In the genomic region with DNA sequence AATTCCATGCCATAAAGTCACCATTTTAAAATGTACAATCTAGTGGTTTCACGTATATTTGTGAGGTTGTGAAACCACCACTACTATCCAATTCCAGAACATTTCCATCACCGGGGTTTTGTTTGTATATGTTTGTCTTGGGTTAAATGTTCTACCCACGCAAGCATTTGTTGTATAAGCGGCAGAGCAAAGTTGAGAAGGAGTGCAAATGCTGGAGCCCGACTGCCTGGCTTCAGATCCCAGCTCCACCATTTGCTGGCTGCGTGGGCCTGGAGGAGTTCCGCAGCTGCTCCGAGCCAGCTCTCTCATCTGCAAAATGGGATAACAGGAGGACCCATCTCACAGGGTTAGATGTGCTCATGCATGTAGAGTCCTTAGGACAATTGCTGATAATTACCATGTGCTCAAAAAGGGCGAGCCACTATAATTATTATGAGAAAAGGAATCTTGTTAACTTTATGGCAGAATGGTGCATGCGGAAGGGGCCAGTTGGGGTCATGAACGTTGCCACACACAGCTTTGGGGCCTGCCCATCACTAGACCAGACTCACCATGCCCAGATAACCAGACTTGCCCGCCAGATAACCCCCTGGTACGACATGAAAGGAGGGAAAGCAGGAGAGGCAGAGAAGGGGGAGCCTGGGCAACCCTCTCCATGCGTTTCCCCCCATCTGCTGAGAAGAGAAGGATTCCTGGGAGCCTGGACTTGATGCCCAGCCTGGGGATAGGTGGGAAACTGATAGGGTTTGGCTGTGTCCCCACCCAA, we compare ENCODE assay signal across 16 cellular contexts. TPM values are rescaled to one million over a fixed set of nuclear protein-coding genes. Genes with fewer than 3 reads are reported as not detected.
DNase-seq lines count a peak whose midpoint lies in the region; ATAC-seq and TF ChIP-seq lines count a peak whose summit lies in the region.
"Had no signal": no experiment of that assay in that cellular context is flagged by ENCODE, and none has a peak within 500 bp of the region (broad histone marks: within the 10 kb centered on the region; RNA-seq: fewer than 3 reads in every experiment).

No MANE protein-coding gene starts in this region.

- H3K79me2 ChIP-seq in fibroblast of lung (ENCODE audit: control insufficient read depth, insufficient read depth, low read length), result peaks cover 100% of the 10 kb centered on the region

- H3K4me3 ChIP-seq in fibroblast of lung (replicated peaks in 1 of 4; ENCODE audit: control extremely low read depth in 1 of 4, insufficient read depth in 1 of 4, low read depth in 3 of 4, low read length in 4 of 4), result no peak overlapping the region
- no peak overlapping the region for H3K4me3 ChIP-seq in skeletal muscle satellite cell (ENCODE audit: low read length)
- no peak overlapping the region for H3K4me3 ChIP-seq in mucosa of descending colon

- H3K9ac ChIP-seq in fibroblast of lung (ENCODE audit: insufficient read depth, low read length) (no peak overlapping the region), skeletal muscle satellite cell (ENCODE audit: low read depth, low read length) (no peak overlapping the region)

- no peak for TF ChIP-seq CTCF in fibroblast of lung (conservative IDR thresholded peaks at IDR 0.05 in 1 of 2, IDR thresholded peaks at IDR 0.05 in 1 of 2; ENCODE audit: low read depth in 1 of 2, low read length in 2 of 2)
- no peak for TF ChIP-seq CTCF in mucosa of descending colon (IDR thresholded peaks at IDR 0.05)

- peaks cover 4% of the 10 kb centered on the region for H4K20me1 ChIP-seq in fibroblast of lung (ENCODE audit: control insufficient read depth, extremely low read depth, insufficient read depth, low read length)

- no peaks in the 10 kb centered on the region for H3K27me3 ChIP-seq in fibroblast of lung (ENCODE audit: control insufficient read depth, insufficient read depth, low read length)
- H3K27me3 ChIP-seq in skeletal muscle satellite cell (ENCODE audit: control insufficient read depth, insufficient read depth, low read length), result no peaks in the 10 kb centered on the region

- peak overlapping the region; percentile 42 for H3K27ac ChIP-seq in angular gyrus (ENCODE audit: low read depth, low read length)
- H3K27ac ChIP-seq in fibroblast of lung (ENCODE audit: insufficient read depth, low read length), result peak overlapping the region; percentile 43

- H3K4me1 ChIP-seq in fibroblast of lung (ENCODE audit: control insufficient read depth, extremely low read depth, insufficient read depth, low read length), result peaks cover 55% of the 10 kb centered on the region
- peaks cover 75% of the 10 kb centered on the region for H3K4me1 ChIP-seq in skeletal muscle satellite cell (ENCODE audit: control insufficient read depth, insufficient read depth, low read length)
- H3K4me1 ChIP-seq in mucosa of descending colon (ENCODE audit: low read depth), result peaks cover 53% of the 10 kb centered on the region

- H3K9me3 ChIP-seq in fibroblast of lung (ENCODE audit: control insufficient read depth, insufficient read depth, low read depth, low read length) (no peaks in the 10 kb centered on the region), skeletal muscle satellite cell (replicated peaks; ENCODE audit: low read length) (no peaks in the 10 kb centered on the region), mucosa of descending colon (no peaks in the 10 kb centered on the region)

- DNase-seq in HCEC 1CT (peak; percentile 40), fibroblast of lung (ENCODE audit: low read depth in 2 of 2) (peak; percentile 42 to 94), NCI-H524 (lab: John Stamatoyannopoulos, UW) (no peak), mucosa of descending colon (no peak), AG08395 (ENCODE audit: low spot score) (no peak)
- DNase-seq in NK-92 treated with Interleukin-12 subunit alpha and Interleukin-12 subunit beta, amount 100 ng/mL, for 24 hours (lab: John Stamatoyannopoulos, UW), result no peak
- DNase-seq: activated CD4-positive, alpha-beta T cell treated with anti-CD3 and anti-CD28 coated beads for 48 hours; activated naive CD8-positive, alpha-beta T cell treated with anti-CD3 and anti-CD28 coated beads, Interleukin-2, amount 10 ng/mL, durations not matched to agents 7 days and 5 days; cortex of kidney; KG1; NCI-H1105 treated with DMSO at 0.1 percent for 48 hours; NCI-H2171; SIG-M5 had no signal

- H3K4me2 ChIP-seq in fibroblast of lung (ENCODE audit: extremely low read depth, insufficient read depth, low read length), result peak overlapping the region; percentile 54
- peak overlapping the region; percentile 31 for H3K4me2 ChIP-seq in skeletal muscle satellite cell (ENCODE audit: low read length)

- intact Hi-C loops in mucosa of descending colon (cut with DNase I, micrococcal nuclease), result no loop called here

- no peak for ATAC-seq in mucosa of descending colon
- ATAC-seq: left lobe of liver had no signal

- H3K36me3 ChIP-seq in fibroblast of lung (ENCODE audit: control insufficient read depth, insufficient read depth, low read length) (peaks cover 20% of the 10 kb centered on the region), skeletal muscle satellite cell (ENCODE audit: insufficient read depth, low read length) (peaks cover 79% of the 10 kb centered on the region), mucosa of descending colon (ENCODE audit: low read depth) (no peaks in the 10 kb centered on the region)

- no peak overlapping the region for H2AFZ ChIP-seq in fibroblast of lung (ENCODE audit: low read length)

RNA-seq across cellular contexts. Expression of a gene that starts 6.4 kb away (rescaled TPM):
- total RNA-seq in fibroblast of lung (178 and 254 TPM in 2 replicates), mucosa of descending colon (100 to 1,000 TPM in 2 of 3 donors, 10 to 100 TPM in 1; 93.7 to 607 (median 128) TPM)
- 578 and 729 TPM in 2 replicates for polyA plus RNA-seq in fibroblast of lung
- 491 and 638 TPM in 2 replicates for polyA plus RNA-seq in fibroblast of lung (2012)
- 1,123 and 1,490 TPM in 2 replicates for polyA minus RNA-seq in fibroblast of lung (ENCODE audit: low replicate concordance)
- 110 and 141 TPM in 2 replicates for total RNA-seq in skeletal muscle satellite cell (2012; rRNA removed)

Comparison
In these comparisons a context has a peak if more than half of its experiments do, and no peak if none do; other contexts are left out.
1. DNase-seq: peak in HCEC 1CT (single experiment) and fibroblast of lung (2 of 2); none in NCI-H524 (0 of 2), mucosa of descending colon (0 of 3), NK-92 treated with Interleukin-12 subunit alpha and Interleukin-12 subunit beta, amount 100 ng/mL, for 24 hours (single experiment) and AG08395 (single experiment).